16 cellular contexts compared by ENCODE assay signal in the genomic region with DNA sequence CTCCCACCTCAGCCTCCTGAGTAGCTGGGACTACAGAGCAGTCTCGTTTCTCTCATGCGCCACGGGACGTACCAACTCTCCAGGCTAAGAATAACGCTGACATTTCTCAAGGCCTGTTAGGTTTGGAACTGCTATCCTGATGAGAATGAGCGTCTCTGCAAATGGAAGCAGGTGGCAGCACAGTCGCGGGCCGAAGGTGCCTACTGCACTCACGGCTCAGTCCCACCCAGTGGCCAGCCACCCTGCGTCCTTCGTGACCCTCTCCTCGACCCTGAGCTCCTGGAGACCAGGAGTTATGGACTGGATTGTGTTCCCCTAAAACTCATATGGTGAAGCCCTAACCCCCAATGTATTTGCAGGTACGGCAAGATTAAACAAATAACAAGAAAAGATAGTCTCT.
DNase-seq lines count a peak whose midpoint lies in the region; ATAC-seq and TF ChIP-seq lines count a peak whose summit lies in the region.
"Had no signal": no experiment of that assay in that cellular context is flagged by ENCODE, and none has a peak within 500 bp of the region (broad histone marks: within the 10 kb centered on the region; RNA-seq: fewer than 3 reads in every experiment).

No MANE protein-coding gene starts in this region.

- H3K4ac ChIP-seq in trophoblast cell (ENCODE audit: low read depth, low read length), result no peak overlapping the region

- intact Hi-C loops in cardiac septum (cut with DNase I) (no loop called here), heart left ventricle (cut with DNase I) (no loop called here), gastrocnemius medialis (cut with DNase I; ENCODE audit: low total_unique reads) (no loop called here)

- no peak overlapping the region for H2AK5ac ChIP-seq in trophoblast cell (ENCODE audit: low read length)

- H3K9ac ChIP-seq in trophoblast cell (ENCODE audit: low read length), result no peak overlapping the region
- H3K9ac ChIP-seq: GM23248 had no signal

- H3K14ac ChIP-seq in trophoblast cell (ENCODE audit: low read length), result no peak overlapping the region

- peaks cover 0 to 38% (median 13%) of the 10 kb centered on the region in 12 donors for H3K4me1 ChIP-seq in heart left ventricle
- peaks cover 2 to 3% of the 10 kb centered on the region in 2 experiments for H3K4me1 ChIP-seq in trophoblast cell (ENCODE audit: control insufficient read depth in 1 of 2, insufficient read depth in 2 of 2, low read length in 2 of 2)
- peaks cover 0 to 7% of the 10 kb centered on the region in 2 donors for H3K4me1 ChIP-seq in gastrocnemius medialis

- H2BK5ac ChIP-seq in trophoblast cell (ENCODE audit: low read depth, low read length, poor library complexity), result no peak overlapping the region

- no peak overlapping the region for H4K91ac ChIP-seq in trophoblast cell (ENCODE audit: low read depth, low read length)

- ATAC-seq in heart left ventricle (no peak), gastrocnemius medialis (no peak), HG03196 (IDR thresholded peaks at IDR 0.05; ENCODE audit: unreplicated experiment) (no peak)
- ATAC-seq: A549 had no signal

- H3K9me3 ChIP-seq in heart left ventricle, result no peaks in the 10 kb centered on the region
- no peaks in the 10 kb centered on the region for H3K9me3 ChIP-seq in trophoblast cell (ENCODE audit: insufficient read depth, low read depth, low read length)
- no peaks in the 10 kb centered on the region for H3K9me3 ChIP-seq in gastrocnemius medialis
- H3K9me3 ChIP-seq: A549 had no signal

- no peak overlapping the region for H2BK120ac ChIP-seq in trophoblast cell (ENCODE audit: insufficient read depth, low read length, poor library complexity)

- no peak overlapping the region for H2AFZ ChIP-seq in trophoblast cell (ENCODE audit: insufficient read depth, low read length, poor library complexity)
- H2AFZ ChIP-seq: GM23248 had no signal

- DNase-seq in cardiac septum (ENCODE audit: low spot score) (peak; percentile 29), heart left ventricle (no peak), RKO (ENCODE audit: low spot score) (peak; percentile 53), trophoblast cell (no peak), HUDEP-2 (lab: John Stamatoyannopoulos, UW; ENCODE audit: unreplicated experiment in 76 of 76) (no peak), gastrocnemius medialis (no peak)
- DNase-seq: AML-193; CD4-positive, alpha-beta memory T cell; DMS153; DMS79; GDM1 had no signal

- peak overlapping the region; percentile 21 for H3K18ac ChIP-seq in trophoblast cell (ENCODE audit: low read length)

- no peak overlapping the region for H3K23ac ChIP-seq in trophoblast cell (ENCODE audit: low read length)

- no peak overlapping the region for H3K4me2 ChIP-seq in trophoblast cell (ENCODE audit: low read length)
- H3K4me2 ChIP-seq: A549 had no signal

- peak overlapping the region; percentile 24 for H2BK12ac ChIP-seq in trophoblast cell (ENCODE audit: low read length)

- H3K27ac ChIP-seq in heart left ventricle (peak overlapping the region in 3 of 12 donors; percentile 4 to 42 (median 30)), trophoblast cell (ENCODE audit: low read depth, low read length) (no peak overlapping the region), gastrocnemius medialis (peak overlapping the region in 2 of 4 donors; percentile 8 to 27)
- H3K27ac ChIP-seq: 22Rv1, A549, C4-2B, GM23248 had no signal

- 94 to 98% (median 97%) methylated on average over 14 of the region's 14 CpGs for WGBS in heart left ventricle, 4 donors
- no CpG with 5 or more reads among the region's 14 CpGs for WGBS in trophoblast cell (ENCODE audit: extremely low coverage, insufficient coverage, insufficient read length)

- TF ChIP-seq CTCF in heart left ventricle (IDR thresholded peaks at IDR 0.05), result no peak
- no peak for TF ChIP-seq CTCF in gastrocnemius medialis (IDR thresholded peaks at IDR 0.05 in 4 of 5, conservative IDR thresholded peaks at IDR 0.05 in 1 of 5)

- H3K79me1 ChIP-seq in trophoblast cell (ENCODE audit: low read length), result no peaks in the 10 kb centered on the region

- in situ Hi-C loops in gastrocnemius medialis (cut with MboI; ENCODE audit: low sequenced_read_pairs in 4 of 4), result no loop called here

- no peak overlapping the region for H4K8ac ChIP-seq in trophoblast cell (ENCODE audit: low read depth, low read length)

- no peak overlapping the region for H4K12ac ChIP-seq in trophoblast cell (ENCODE audit: low read depth, low read length)

- TF ChIP-seq POLR2A in heart left ventricle (IDR thresholded peaks at IDR 0.05), result no peak
- TF ChIP-seq POLR2A in gastrocnemius medialis (IDR thresholded peaks at IDR 0.05), result no peak

- no peaks in the 10 kb centered on the region for H3K79me2 ChIP-seq in trophoblast cell (ENCODE audit: control insufficient read depth, insufficient read depth, low read length, poor library complexity)

- no peaks in the 10 kb centered on the region for H3K27me3 ChIP-seq in heart left ventricle
- no peaks in the 10 kb centered on the region for H3K27me3 ChIP-seq in trophoblast cell (ENCODE audit: insufficient read depth, low read length)
- no peaks in the 10 kb centered on the region for H3K27me3 ChIP-seq in gastrocnemius medialis

- peaks cover 0 to 5% (median 0%) of the 10 kb centered on the region in 9 donors for H3K36me3 ChIP-seq in heart left ventricle
- no peaks in the 10 kb centered on the region for H3K36me3 ChIP-seq in trophoblast cell (ENCODE audit: control insufficient read depth in 1 of 2, insufficient read depth in 2 of 2, low read length in 2 of 2)
- H3K36me3 ChIP-seq in gastrocnemius medialis, result no peaks in the 10 kb centered on the region

- H3K4me3 ChIP-seq in heart left ventricle (no peak overlapping the region), trophoblast cell (ENCODE audit: low read depth, low read length) (no peak overlapping the region), gastrocnemius medialis (no peak overlapping the region)
- H3K4me3 ChIP-seq: A549, GM23248 had no signal

Comparison
In these comparisons a context has a peak if more than half of its experiments do, and no peak if none do; other contexts are left out.
1. DNase-seq: peak in cardiac septum (single experiment) and RKO (single experiment); none in heart left ventricle (0 of 5), trophoblast cell (0 of 2), HUDEP-2 (0 of 76) and gastrocnemius medialis (0 of 2).